ENCODE assay signal across 10 cellular contexts in the genomic region with DNA sequence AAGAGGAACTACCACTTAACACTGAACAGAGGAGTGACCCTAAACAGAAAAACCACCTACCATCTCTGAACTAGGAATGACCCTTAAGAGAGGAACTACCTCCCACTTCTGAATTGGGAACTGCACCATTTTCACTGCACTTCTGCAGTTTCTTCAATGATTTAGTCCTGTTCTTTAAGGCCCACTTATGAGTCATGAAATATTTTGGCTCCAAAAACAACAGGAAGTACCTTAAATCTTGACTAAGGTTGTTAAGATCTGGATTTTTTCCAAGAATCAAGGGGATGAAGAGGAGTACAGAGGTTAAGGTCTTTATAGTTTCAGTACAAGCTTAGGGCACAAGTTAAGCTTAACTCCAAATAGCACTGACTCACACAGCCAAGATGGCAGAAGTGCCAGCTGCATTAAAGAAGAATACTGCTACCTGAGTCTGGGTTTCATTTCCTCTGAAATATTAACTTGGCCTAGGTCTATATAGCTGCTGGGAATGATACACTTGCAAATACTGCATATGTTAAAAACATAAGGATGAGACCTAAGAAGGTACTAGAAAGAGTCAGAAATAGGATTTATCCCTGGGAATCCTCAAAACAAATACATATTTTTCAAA. TPM values are rescaled to one million over a fixed set of nuclear protein-coding genes. Genes with fewer than 3 reads are reported as not detected.
DNase-seq lines count a peak whose midpoint lies in the region; ATAC-seq, FAIRE-seq and TF ChIP-seq lines count a peak whose summit lies in the region.
"Had no signal": no experiment of that assay in that cellular context is flagged by ENCODE, and none has a peak within 500 bp of the region (broad histone marks: within the 10 kb centered on the region; RNA-seq: fewer than 3 reads in every experiment).

No MANE protein-coding gene starts in this region.

- no peak for TF ChIP-seq EP300 in K562 (IDR thresholded peaks at IDR 0.05; ENCODE audit: low read length)
- no peak for TF ChIP-seq EP300 in stomach (IDR thresholded peaks at IDR 0.05)

- H3K4me1 Mint-ChIP-seq in nephron, result peaks cover 15% of the 10 kb centered on the region
- H3K4me1 Mint-ChIP-seq in glutamatergic neuron (ENCODE audit: low read depth, unreplicated experiment), result no peaks in the 10 kb centered on the region

- peaks cover 6 to 8% of the 10 kb centered on the region in 2 experiments; a peak in 4 of 5 replicates for H3K4me1 ChIP-seq in K562 (replicated peaks in 1 of 2; ENCODE audit: control insufficient read depth in 2 of 2, insufficient read depth in 2 of 2, low read length in 2 of 2)
- H3K4me1 ChIP-seq in stomach, result peaks cover 10 to 55% (median 27%) of the 10 kb centered on the region in 4 donors

- H3K27me3 Mint-ChIP-seq in nephron (ENCODE audit: low read depth), result no peaks in the 10 kb centered on the region
- H3K27me3 Mint-ChIP-seq in glutamatergic neuron (ENCODE audit: unreplicated experiment), result peaks cover 5% of the 10 kb centered on the region

- H4K20me1 ChIP-seq in K562 (replicated peaks; ENCODE audit: control insufficient read depth, insufficient read depth, low read length), result no peaks in the 10 kb centered on the region

- H3K27me3 ChIP-seq in K562 (ENCODE audit: control insufficient read depth in 2 of 2, insufficient read depth in 2 of 2, low read length in 2 of 2) (no peaks in the 10 kb centered on the region), stomach (no peaks in the 10 kb centered on the region), dorsolateral prefrontal cortex (no peaks in the 10 kb centered on the region)
- H3K27me3 ChIP-seq: ovary had no signal

- CTCF ChIA-PET in K562 (lab: Yijun Ruan, JAX; ENCODE audit: low intra/inter-chr PET ratio), result no interaction called here

- H3K27ac Mint-ChIP-seq in nephron (peak overlapping the region; percentile 39 to 74 (median 61)), glutamatergic neuron (ENCODE audit: unreplicated experiment) (no peak overlapping the region)

- BruUV-seq in K562 (replicated peaks; lab: Mats Ljungman, UMichigan), result no TSS peak

- H3K4me2 ChIP-seq in K562 (ENCODE audit: insufficient read depth, low read length), result no peak overlapping the region

- H3K9me3 Mint-ChIP-seq in nephron (no peaks in the 10 kb centered on the region), glutamatergic neuron (ENCODE audit: unreplicated experiment) (no peaks in the 10 kb centered on the region)

- intact Hi-C loops in K562 (cut with micrococcal nuclease), result no loop called here
- intact Hi-C loops in stomach (cut with DNase I; ENCODE audit: low total_unique reads), result no loop called here
- intact Hi-C loops in dorsolateral prefrontal cortex (cut with DNase I), result no loop called here

- TF ChIP-seq POLR2A in K562 (conservative IDR thresholded peaks at IDR 0.05) (no peak), stomach (IDR thresholded peaks at IDR 0.05) (no peak)

- DNase-seq in GDM1 (lab: John Stamatoyannopoulos, UW) (peak; percentile 16), NOMO-1 (lab: John Stamatoyannopoulos, UW; ENCODE audit: unreplicated experiment in 2 of 2) (peak; percentile 40 to 70), K562 (ENCODE audit: extremely low read depth in 1 of 4, low spot score in 3 of 4) (no peak), ecto neural progenitor cell (ENCODE audit: low spot score) (no peak), stomach (no peak), glutamatergic neuron (no peak), dorsolateral prefrontal cortex (no peak)
- DNase-seq: NCI-H2107, ovary had no signal

- H3K9me1 ChIP-seq in K562 (ENCODE audit: control insufficient read depth, insufficient read depth, low read length), result no peaks in the 10 kb centered on the region

- H3K36me3 Mint-ChIP-seq in nephron (ENCODE audit: low read depth) (peaks cover 7% of the 10 kb centered on the region), glutamatergic neuron (ENCODE audit: unreplicated experiment) (no peaks in the 10 kb centered on the region)

- TF ChIP-seq RAD21 in K562 (CRISPR knock-in tag; conservative IDR thresholded peaks at IDR 0.05 in 1 of 2, IDR thresholded peaks at IDR 0.05 in 1 of 2), result no peak

- POLR2A ChIA-PET in K562 (lab: Yijun Ruan, JAX), result no interaction called here

- ATAC-seq in K562, result no peak

- no peaks in the 10 kb centered on the region for H3K36me3 ChIP-seq in K562 (ENCODE audit: control insufficient read depth, insufficient read depth, low read length)
- H3K36me3 ChIP-seq in stomach, result peaks cover 9 to 35% (median 25%) of the 10 kb centered on the region in 4 donors
- H3K36me3 ChIP-seq: ovary had no signal

- TF ChIP-seq CTCF in K562 (IDR thresholded peaks at IDR 0.05 in 2 of 3, conservative IDR thresholded peaks at IDR 0.05 in 1 of 3; ENCODE audit: insufficient read depth in 2 of 3, low read depth in 1 of 3, low read length in 3 of 3) (no peak), nephron (IDR thresholded peaks at IDR 0.05; ENCODE audit: unreplicated experiment in 3 of 3) (no peak), stomach (IDR thresholded peaks at IDR 0.05) (no peak), glutamatergic neuron (IDR thresholded peaks at IDR 0.05; ENCODE audit: partially characterized antibody, unreplicated experiment) (no peak), dorsolateral prefrontal cortex (IDR thresholded peaks at IDR 0.05 in 54 of 56, conservative IDR thresholded peaks at IDR 0.05 in 2 of 56; ENCODE audit: low read depth in 1 of 56, partially characterized antibody in 56 of 56) (no peak)

- H3K4me3 Mint-ChIP-seq in nephron (peak overlapping the region in 2 of 3 experiments; percentile 12 to 41), glutamatergic neuron (ENCODE audit: unreplicated experiment) (no peak overlapping the region)

- H3K9ac ChIP-seq in K562 (ENCODE audit: insufficient read depth in 1 of 2, low read depth in 2 of 2, low read length in 2 of 2), result no peak overlapping the region

- H2AFZ ChIP-seq in K562 (ENCODE audit: low read depth, low read length), result no peak overlapping the region

- no peak overlapping the region for H3K4me3 ChIP-seq in K562
- no peak overlapping the region for H3K4me3 ChIP-seq in stomach
- H3K4me3 ChIP-seq in dorsolateral prefrontal cortex, result no peak overlapping the region
- H3K4me3 ChIP-seq: ovary had no signal

- in situ Hi-C loops in K562 (cut with MboI), result no loop called here

- FAIRE-seq in K562 (lab: Jason Lieb, UNC), result no peak

- peaks cover 3% of the 10 kb centered on the region for H3K79me2 ChIP-seq in K562 (ENCODE audit: control insufficient read depth, insufficient read depth, low read length)

- no peaks in the 10 kb centered on the region for H3K9me3 ChIP-seq in K562 (replicated peaks; ENCODE audit: control insufficient read depth, insufficient read depth, low read depth, low read length)
- H3K9me3 ChIP-seq in stomach, result no peaks in the 10 kb centered on the region
- H3K9me3 ChIP-seq: ovary had no signal

- H3K27ac ChIP-seq in K562 (ENCODE audit: extremely low read depth, low read depth, low read length) (no peak overlapping the region), stomach (no peak overlapping the region), dorsolateral prefrontal cortex (no peak overlapping the region)
- H3K27ac ChIP-seq: ovary had no signal

TF ChIP-seq in K562, 482 proteins besides CTCF, POLR2A, EP300 and RAD21 (continues in another document):
- peak; percentile 20; the same call in 1 of the 2 replicates for TF ChIP-seq SPI1 (IDR thresholded peaks at IDR 0.05; ENCODE audit: borderline replicate concordance, low read depth, low read length)

RNA-seq across cellular contexts. Expression of gene NPC2, which starts 4.2 kb away (rescaled TPM):
- 12.4 and 26.6 TPM in 2 replicates for total RNA-seq in K562 (2011; cell fraction: chromatin; rRNA removed; ENCODE audit: low replicate concordance)
- 26.7 and 37.7 TPM in 2 replicates for total RNA-seq in K562 (2011; cell fraction: nucleolus; rRNA removed)
- total RNA-seq in K562 (2011; cell fraction: nucleoplasm; rRNA removed), result 28.3 and 30.4 TPM in 2 replicates
- 29.1 and 32.6 TPM in 2 replicates for total RNA-seq in K562 (2014; rRNA removed)
- total RNA-seq in K562 (2014; rRNA removed; fragmentation: Illumina TruSeq; extraction: Trizol), result 15.6 and 17.9 TPM in 2 replicates
- total RNA-seq in K562 (2015; rRNA removed; fragmentation: Illumina TruSeq; extraction: Trizol), result 66.4 and 74.1 TPM in 2 replicates
- total RNA-seq in K562 (2021), result 18.6 and 19.5 TPM in 2 replicates
- polyA plus RNA-seq in K562 (2011; rRNA removed), result 16.6 and 30.6 TPM in 2 replicates
- 50.1 and 53.2 TPM in 2 replicates for polyA plus RNA-seq in K562 (2011; cell fraction: cytosol; rRNA removed)
- 17.6 and 25.7 TPM in 2 replicates for polyA plus RNA-seq in K562 (2011; cell fraction: nucleus; rRNA removed)
- 97.1 and 166 TPM in 2 replicates for polyA plus RNA-seq in K562 (2012)
- polyA plus RNA-seq in K562 (2014; fragmentation: Illumina TruSeq; extraction: Trizol), result 30.8 and 35.9 TPM in 2 replicates
- 10 to 100 TPM; 40.7 to 62.5 TPM for polyA plus RNA-seq in K562 (2014; fragmentation: Nextera tagmentation; extraction: Ambion mirVana)
- polyA plus RNA-seq in K562 (2014; rRNA removed), result 33.2 and 34.5 TPM in 2 replicates
- polyA minus RNA-seq in K562 (2011; rRNA and poly(A)+ RNA removed), result 12.8 and 15.5 TPM in 2 replicates
- polyA minus RNA-seq in K562 (2011; cell fraction: cytosol; rRNA and poly(A)+ RNA removed), result 17.5 and 18.4 TPM in 2 replicates
- 2.6 and 8.2 TPM in 2 replicates for polyA minus RNA-seq in K562 (2011; cell fraction: nucleus; rRNA and poly(A)+ RNA removed)
- 100 to 1,000 TPM in 3 of 5 donors, 10 to 100 TPM in 2; 62.6 to 186 (median 103) TPM for total RNA-seq in stomach
- polyA plus RNA-seq in stomach, result 100 to 1,000 TPM; 124 to 152 (median 134) TPM
- 17.6 TPM for total RNA-seq in glutamatergic neuron (ENCODE audit: unreplicated experiment)
- total RNA-seq in dorsolateral prefrontal cortex, result 100 to 1,000 TPM in 2 of 120 experiments, 10 to 100 TPM in 118; 29.1 to 112 (median 57.0) TPM

RNA-seq across cellular contexts. Expression of gene ISCA2, which starts 4.7 kb away (rescaled TPM):
- 3.4 and 8.0 TPM in 2 replicates for total RNA-seq in K562 (2011; cell fraction: chromatin; rRNA removed; ENCODE audit: low replicate concordance)
- 2.5 TPM in 2 replicates for total RNA-seq in K562 (2011; cell fraction: nucleolus; rRNA removed)
- 4.9 and 8.5 TPM in 2 replicates for total RNA-seq in K562 (2011; cell fraction: nucleoplasm; rRNA removed)
- 18.1 and 19.2 TPM in 2 replicates for total RNA-seq in K562 (2014; rRNA removed)
- 13.8 and 17.8 TPM in 2 replicates for total RNA-seq in K562 (2014; rRNA removed; fragmentation: Illumina TruSeq; extraction: Trizol)
- total RNA-seq in K562 (2015; rRNA removed; fragmentation: Illumina TruSeq; extraction: Trizol), result 12.8 and 13.6 TPM in 2 replicates
- 20.3 and 21.1 TPM in 2 replicates for total RNA-seq in K562 (2021)
- 27.0 and 36.7 TPM in 2 replicates for polyA plus RNA-seq in K562 (2011; rRNA removed)
- 17.8 and 37.5 TPM in 2 replicates for polyA plus RNA-seq in K562 (2011; cell fraction: cytosol; rRNA removed)
- polyA plus RNA-seq in K562 (2011; cell fraction: nucleus; rRNA removed), result 7.2 and 11.2 TPM in 2 replicates
- polyA plus RNA-seq in K562 (2012), result 15.7 and 20.4 TPM in 2 replicates
- polyA plus RNA-seq in K562 (2014; fragmentation: Illumina TruSeq; extraction: Trizol), result 20.9 and 22.1 TPM in 2 replicates
- 1 to 10 TPM; 5.0 to 9.9 TPM for polyA plus RNA-seq in K562 (2014; fragmentation: Nextera tagmentation; extraction: Ambion mirVana)
- polyA plus RNA-seq in K562 (2014; rRNA removed), result 30.7 and 31.7 TPM in 2 replicates
- 7.5 and 8.3 TPM in 2 replicates for polyA minus RNA-seq in K562 (2011; rRNA and poly(A)+ RNA removed)
- polyA minus RNA-seq in K562 (2011; cell fraction: cytosol; rRNA and poly(A)+ RNA removed), result 1.5 and 4.9 TPM in 2 replicates
- polyA minus RNA-seq in K562 (2011; cell fraction: nucleus; rRNA and poly(A)+ RNA removed), result 3.4 and 6.9 TPM in 2 replicates
- total RNA-seq in stomach, result 10 to 100 TPM in 3 of 5 donors, not detected in 2; 15.2 to 34.3 (median 27.2) TPM
- polyA plus RNA-seq in stomach, result 10 to 100 TPM; 22.1 to 31.9 (median 22.8) TPM
- total RNA-seq in glutamatergic neuron (ENCODE audit: unreplicated experiment), result 14.8 TPM
- 10 to 100 TPM; 16.2 to 34.8 (median 23.3) TPM for total RNA-seq in dorsolateral prefrontal cortex

Comparison
In these comparisons a context has a peak if more than half of its experiments do, and no peak if none do; other contexts are left out.
1. DNase-seq: peak in GDM1 (single experiment) and NOMO-1 (2 of 2); none in K562 (0 of 4), ecto neural progenitor cell (single experiment), stomach (single experiment), glutamatergic neuron (single experiment) and dorsolateral prefrontal cortex (0 of 10).